ENCODE assay signal across 8 cellular contexts in genomic region chr2:241540766-241541561, GRCh38. TPM values are rescaled to one million over a fixed set of nuclear protein-coding genes. Genes with fewer than 3 reads are reported as not detected.
A peak's percentile ranks its signal among the peaks of the same experiment; 100 is the strongest.
DNase-seq lines count a peak whose midpoint lies in the region; ATAC-seq lines count a peak whose summit lies in the region.

No MANE protein-coding gene starts in this region.

- POLR2A ChIA-PET in activated CD8-positive, alpha-beta T cell treated with anti-CD3 and anti-CD28 coated beads, Interleukin-2, amount 10 ng/mL, durations not matched to agents 7 days and 5 days (lab: Charles Lee), result interaction anchor here (1.0 kb wide), 1 partner anchor 72 kb away, joined by 3 read pairs; no protein-coding TSS in a partner anchor

- ATAC-seq in CD4-positive, CD25-positive, alpha-beta regulatory T cell (ENCODE audit: low read depth in 2 of 2), result peak; percentile 67 to 71
- peak; percentile 82 for ATAC-seq in activated CD8-positive, alpha-beta T cell treated with anti-CD3 and anti-CD28 coated beads, Interleukin-2, amount 10 ng/mL, durations not matched to agents 7 days and 5 days
- peak; percentile 82 for ATAC-seq in memory B cell (ENCODE audit: low read depth)

- WGBS in ectodermal cell, 2 experiments, result 19% methylated on average over 68 of the region's 68 CpGs

- H3K9me3 Mint-ChIP-seq in CD4-positive, CD25-positive, alpha-beta regulatory T cell, result peaks cover 0 to 1% (median 0%) of the 10 kb centered on the region in 7 donors
- no peaks in the 10 kb centered on the region for H3K9me3 Mint-ChIP-seq in activated CD8-positive, alpha-beta T cell treated with anti-CD3 and anti-CD28 coated beads, Interleukin-2, amount 10 ng/mL, durations not matched to agents 7 days and 5 days (ENCODE audit: insufficient read depth)
- no peaks in the 10 kb centered on the region for H3K9me3 Mint-ChIP-seq in memory B cell

- no peak overlapping the region for H3K27ac ChIP-seq in CD4-positive, CD25-positive, alpha-beta regulatory T cell (ENCODE audit: insufficient read depth, low read length, poor library complexity, severe bottlenecking)
- H3K27ac ChIP-seq in ectodermal cell (ENCODE audit: insufficient read depth, low read depth, low read length, poor library complexity, severe bottlenecking), result no peak overlapping the region

- H3K27me3 ChIP-seq in CD4-positive, CD25-positive, alpha-beta regulatory T cell (ENCODE audit: control insufficient read depth, insufficient read depth, low read length), result peaks cover 6% of the 10 kb centered on the region
- H3K27me3 ChIP-seq in ectodermal cell (ENCODE audit: control insufficient read depth, insufficient read depth, low read length, poor library complexity, severe bottlenecking), result peaks cover 37% of the 10 kb centered on the region

- H3K36me3 Mint-ChIP-seq in CD4-positive, CD25-positive, alpha-beta regulatory T cell, result no peaks in the 10 kb centered on the region
- H3K36me3 Mint-ChIP-seq in activated CD8-positive, alpha-beta T cell treated with anti-CD3 and anti-CD28 coated beads, Interleukin-2, amount 10 ng/mL, durations not matched to agents 7 days and 5 days (ENCODE audit: low read depth), result no peaks in the 10 kb centered on the region
- no peaks in the 10 kb centered on the region for H3K36me3 Mint-ChIP-seq in memory B cell

- H3K27me3 Mint-ChIP-seq in CD4-positive, CD25-positive, alpha-beta regulatory T cell, result peaks cover 46% of the 10 kb centered on the region
- H3K27me3 Mint-ChIP-seq in activated CD8-positive, alpha-beta T cell treated with anti-CD3 and anti-CD28 coated beads, Interleukin-2, amount 10 ng/mL, durations not matched to agents 7 days and 5 days (ENCODE audit: low read depth), result peaks cover 14% of the 10 kb centered on the region
- peaks cover 9% of the 10 kb centered on the region for H3K27me3 Mint-ChIP-seq in memory B cell

- H3K9me3 ChIP-seq in CD4-positive, CD25-positive, alpha-beta regulatory T cell (ENCODE audit: control insufficient read depth in 2 of 2, low read length in 2 of 2), result no peaks in the 10 kb centered on the region
- H3K9me3 ChIP-seq in ectodermal cell (ENCODE audit: control insufficient read depth, low read length), result no peaks in the 10 kb centered on the region

- peak; percentile 40 to 54 (median 47) for DNase-seq in CD4-positive, CD25-positive, alpha-beta regulatory T cell
- DNase-seq in LoVo (ENCODE audit: low spot score), result peak; percentile 36
- DNase-seq in activated CD8-positive, alpha-beta T cell treated with anti-CD3 and anti-CD28 coated beads, Interleukin-2, amount 10 ng/mL, durations not matched to agents 7 days and 5 days, result peak; percentile 72
- peak; percentile 54 to 67 for DNase-seq in memory B cell (ENCODE audit: low spot score in 2 of 2)
- peak; percentile 47 for DNase-seq in stimulated activated CD8-positive, alpha-beta memory T cell treated with anti-CD3 and anti-CD28 coated beads, Interleukin-15, amount 100 ng/mL, for 24 hours (ENCODE audit: low read depth)
- DNase-seq in NCI-H510A treated with DMSO at 0.1 percent for 48 hours (lab: John Stamatoyannopoulos, UW), result no peak
- no peak for DNase-seq in SKM-1 (lab: John Stamatoyannopoulos, UW; ENCODE audit: unreplicated experiment)

- H3K27ac Mint-ChIP-seq in CD4-positive, CD25-positive, alpha-beta regulatory T cell, result no peak overlapping the region
- H3K27ac Mint-ChIP-seq in activated CD8-positive, alpha-beta T cell treated with anti-CD3 and anti-CD28 coated beads, Interleukin-2, amount 10 ng/mL, durations not matched to agents 7 days and 5 days, result peak overlapping the region; percentile 15
- no peak overlapping the region for H3K27ac Mint-ChIP-seq in memory B cell

- H3K4me1 Mint-ChIP-seq in CD4-positive, CD25-positive, alpha-beta regulatory T cell, result peaks cover 0 to 5% (median 0%) of the 10 kb centered on the region in 4 donors
- H3K4me1 Mint-ChIP-seq in activated CD8-positive, alpha-beta T cell treated with anti-CD3 and anti-CD28 coated beads, Interleukin-2, amount 10 ng/mL, durations not matched to agents 7 days and 5 days (ENCODE audit: low read depth), result peaks cover 3% of the 10 kb centered on the region
- peaks cover 2% of the 10 kb centered on the region for H3K4me1 Mint-ChIP-seq in memory B cell

- CTCF ChIA-PET in activated CD8-positive, alpha-beta T cell treated with anti-CD3 and anti-CD28 coated beads, Interleukin-2, amount 10 ng/mL, durations not matched to agents 7 days and 5 days (lab: Charles Lee), result no interaction called here

- H3K4me1 ChIP-seq in CD4-positive, CD25-positive, alpha-beta regulatory T cell (ENCODE audit: control insufficient read depth, insufficient read depth, low read length, poor library complexity, severe bottlenecking), result peaks cover 11% of the 10 kb centered on the region
- H3K4me1 ChIP-seq in ectodermal cell (ENCODE audit: control insufficient read depth, insufficient read depth, low read length), result peaks cover under 1% of the 10 kb centered on the region

- H3K4me3 Mint-ChIP-seq in CD4-positive, CD25-positive, alpha-beta regulatory T cell, result peak overlapping the region in 3 of 4 donors; percentile 33 to 72 (median 61)
- peak overlapping the region; percentile 46 for H3K4me3 Mint-ChIP-seq in activated CD8-positive, alpha-beta T cell treated with anti-CD3 and anti-CD28 coated beads, Interleukin-2, amount 10 ng/mL, durations not matched to agents 7 days and 5 days
- H3K4me3 Mint-ChIP-seq in memory B cell, result peak overlapping the region; percentile 77

- no peaks in the 10 kb centered on the region for H3K36me3 ChIP-seq in CD4-positive, CD25-positive, alpha-beta regulatory T cell (ENCODE audit: control insufficient read depth, insufficient read depth, low read length)
- no peaks in the 10 kb centered on the region for H3K36me3 ChIP-seq in ectodermal cell (ENCODE audit: control insufficient read depth, insufficient read depth, low read length)

- no peak overlapping the region for H3K4me3 ChIP-seq in CD4-positive, CD25-positive, alpha-beta regulatory T cell (ENCODE audit: low read depth, low read length)
- peak overlapping the region; percentile 13 for H3K4me3 ChIP-seq in ectodermal cell (ENCODE audit: insufficient read depth, low read depth, low read length)

RNA-seq across cellular contexts. Expression of gene BOK, which starts 17.6 kb away (rescaled TPM):
- not detected for total RNA-seq in CD4-positive, CD25-positive, alpha-beta regulatory T cell
- not detected for polyA plus RNA-seq in CD4-positive, CD25-positive, alpha-beta regulatory T cell
- total RNA-seq in activated CD8-positive, alpha-beta T cell treated with anti-CD3 and anti-CD28 coated beads, Interleukin-2, amount 10 ng/mL, durations not matched to agents 7 days and 5 days, result not detected
- polyA plus RNA-seq in ectodermal cell (2013, experiment 1 of 4), result 22.5 TPM
- polyA plus RNA-seq in ectodermal cell (2013, experiment 2 of 4), result 20.0 TPM
- polyA plus RNA-seq in ectodermal cell (2013, experiment 3 of 4), result 16.3 TPM
- polyA plus RNA-seq in ectodermal cell (2013, experiment 4 of 4), result 16.7 TPM

RNA-seq across cellular contexts. Expression of gene STK25, which starts 32.6 kb away (rescaled TPM):
- 117 TPM for total RNA-seq in CD4-positive, CD25-positive, alpha-beta regulatory T cell
- 10 to 100 TPM; 79.7 to 99.6 (median 86.5) TPM for polyA plus RNA-seq in CD4-positive, CD25-positive, alpha-beta regulatory T cell
- 100 to 1,000 TPM; 114 to 132 TPM for total RNA-seq in activated CD8-positive, alpha-beta T cell treated with anti-CD3 and anti-CD28 coated beads, Interleukin-2, amount 10 ng/mL, durations not matched to agents 7 days and 5 days
- polyA plus RNA-seq in ectodermal cell (2013, experiment 1 of 4), result 219 TPM
- polyA plus RNA-seq in ectodermal cell (2013, experiment 2 of 4), result 227 TPM
- 191 TPM for polyA plus RNA-seq in ectodermal cell (2013, experiment 3 of 4)
- polyA plus RNA-seq in ectodermal cell (2013, experiment 4 of 4), result 217 TPM

Comparison
In these comparisons a context has a peak if more than half of its experiments do, and no peak if none do; other contexts are left out.
1. DNase-seq: peak in CD4-positive, CD25-positive, alpha-beta regulatory T cell (3 of 3), LoVo (single experiment), activated CD8-positive, alpha-beta T cell treated with anti-CD3 and anti-CD28 coated beads, Interleukin-2, amount 10 ng/mL, durations not matched to agents 7 days and 5 days (single experiment), memory B cell (2 of 2) and stimulated activated CD8-positive, alpha-beta memory T cell treated with anti-CD3 and anti-CD28 coated beads, Interleukin-15, amount 100 ng/mL, for 24 hours (single experiment); none in NCI-H510A treated with DMSO at 0.1 percent for 48 hours (single experiment) and SKM-1 (single experiment).
2. Peak in every context shown above with its lines, with median percentiles within 50 percentile points of each other: ATAC-seq and H3K4me3 Mint-ChIP-seq.